In the genomic region with DNA sequence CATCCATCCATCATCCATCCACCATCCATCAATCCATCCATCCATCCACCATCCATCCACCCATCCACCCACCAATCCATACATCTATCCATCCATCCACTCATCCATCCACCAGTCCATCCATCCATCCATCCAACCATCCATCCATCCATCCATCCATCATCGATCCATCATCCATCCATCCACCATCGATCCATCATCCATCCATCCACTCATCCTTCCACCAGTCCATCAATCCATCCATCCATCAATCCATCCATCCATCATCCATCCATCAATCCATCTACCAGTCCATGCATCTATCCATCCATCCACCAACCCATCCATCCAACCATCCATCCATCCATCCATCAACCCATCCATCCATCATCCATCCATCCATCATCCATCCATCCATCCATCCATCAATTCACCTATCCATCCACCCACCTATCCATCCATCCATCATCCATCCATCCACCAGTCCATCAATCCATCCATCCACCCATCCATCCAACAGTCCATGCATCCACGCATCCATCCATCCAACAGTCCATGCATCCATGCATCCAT, we compare ENCODE assay signal across 3 cellular contexts.
TF ChIP-seq lines count a peak whose summit lies in the region.

No MANE protein-coding gene starts in this region.

TF ChIP-seq in HEK293, 187 proteins besides CTCF, POLR2A, EP300 and RAD21 (continues in another document):
- TF ChIP-seq BCL11B (tag by site-specific recombination; IDR thresholded peaks at IDR 0.05; ENCODE audit: low read depth) (peak; percentile 13; the same call in 1 of the 2 replicates), ZNF785 (tag by site-specific recombination; IDR thresholded peaks at IDR 0.05) (no peak), ZNF366 (tag by site-specific recombination; conservative IDR thresholded peaks at IDR 0.05) (peak; percentile 90), SP2 (tag by site-specific recombination; IDR thresholded peaks at IDR 0.05) (0 out of 2 replicates have a peak, but pooled peaks have one; percentile 7), ZNF274 (IDR thresholded peaks at IDR 0.05; ENCODE audit: low read length) (no peak), ZNF274 (tag by site-specific recombination; IDR thresholded peaks at IDR 0.05; ENCODE audit: borderline replicate concordance) (0 out of 2 replicates have a peak, but pooled peaks have one; percentile 16), ZNF548 (tag by site-specific recombination; IDR thresholded peaks at IDR 0.05) (0 out of 2 replicates have a peak, but pooled peaks have one; percentile 9), ZNF211 (tag by site-specific recombination; IDR thresholded peaks at IDR 0.05; ENCODE audit: low read depth) (0 out of 2 replicates have a peak, but pooled peaks have one; percentile 22), ZBTB17 (tag by site-specific recombination; IDR thresholded peaks at IDR 0.05) (peak; percentile 100), ZNF175 (tag by site-specific recombination; IDR thresholded peaks at IDR 0.05) (no peak)
- TF ChIP-seq, protein P1, sequence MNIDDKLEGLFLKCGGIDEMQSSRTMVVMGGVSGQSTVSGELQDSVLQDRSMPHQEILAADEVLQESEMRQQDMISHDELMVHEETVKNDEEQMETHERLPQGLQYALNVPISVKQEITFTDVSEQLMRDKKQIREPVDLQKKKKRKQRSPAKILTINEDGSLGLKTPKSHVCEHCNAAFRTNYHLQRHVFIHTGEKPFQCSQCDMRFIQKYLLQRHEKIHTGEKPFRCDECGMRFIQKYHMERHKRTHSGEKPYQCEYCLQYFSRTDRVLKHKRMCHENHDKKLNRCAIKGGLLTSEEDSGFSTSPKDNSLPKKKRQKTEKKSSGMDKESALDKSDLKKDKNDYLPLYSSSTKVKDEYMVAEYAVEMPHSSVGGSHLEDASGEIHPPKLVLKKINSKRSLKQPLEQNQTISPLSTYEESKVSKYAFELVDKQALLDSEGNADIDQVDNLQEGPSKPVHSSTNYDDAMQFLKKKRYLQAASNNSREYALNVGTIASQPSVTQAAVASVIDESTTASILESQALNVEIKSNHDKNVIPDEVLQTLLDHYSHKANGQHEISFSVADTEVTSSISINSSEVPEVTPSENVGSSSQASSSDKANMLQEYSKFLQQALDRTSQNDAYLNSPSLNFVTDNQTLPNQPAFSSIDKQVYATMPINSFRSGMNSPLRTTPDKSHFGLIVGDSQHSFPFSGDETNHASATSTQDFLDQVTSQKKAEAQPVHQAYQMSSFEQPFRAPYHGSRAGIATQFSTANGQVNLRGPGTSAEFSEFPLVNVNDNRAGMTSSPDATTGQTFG (tag by site-specific recombination; IDR thresholded peaks at IDR 0.05; ENCODE audit: borderline replicate concordance), result no peak
- TF ChIP-seq, protein P2, sequence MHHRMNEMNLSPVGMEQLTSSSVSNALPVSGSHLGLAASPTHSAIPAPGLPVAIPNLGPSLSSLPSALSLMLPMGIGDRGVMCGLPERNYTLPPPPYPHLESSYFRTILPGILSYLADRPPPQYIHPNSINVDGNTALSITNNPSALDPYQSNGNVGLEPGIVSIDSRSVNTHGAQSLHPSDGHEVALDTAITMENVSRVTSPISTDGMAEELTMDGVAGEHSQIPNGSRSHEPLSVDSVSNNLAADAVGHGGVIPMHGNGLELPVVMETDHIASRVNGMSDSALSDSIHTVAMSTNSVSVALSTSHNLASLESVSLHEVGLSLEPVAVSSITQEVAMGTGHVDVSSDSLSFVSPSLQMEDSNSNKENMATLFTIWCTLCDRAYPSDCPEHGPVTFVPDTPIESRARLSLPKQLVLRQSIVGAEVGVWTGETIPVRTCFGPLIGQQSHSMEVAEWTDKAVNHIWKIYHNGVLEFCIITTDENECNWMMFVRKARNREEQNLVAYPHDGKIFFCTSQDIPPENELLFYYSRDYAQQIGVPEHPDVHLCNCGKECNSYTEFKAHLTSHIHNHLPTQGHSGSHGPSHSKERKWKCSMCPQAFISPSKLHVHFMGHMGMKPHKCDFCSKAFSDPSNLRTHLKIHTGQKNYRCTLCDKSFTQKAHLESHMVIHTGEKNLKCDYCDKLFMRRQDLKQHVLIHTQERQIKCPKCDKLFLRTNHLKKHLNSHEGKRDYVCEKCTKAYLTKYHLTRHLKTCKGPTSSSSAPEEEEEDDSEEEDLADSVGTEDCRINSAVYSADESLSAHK (tag by site-specific recombination; IDR thresholded peaks at IDR 0.05), result no peak

TF ChIP-seq in K562, 482 proteins besides CTCF, POLR2A, EP300 and RAD21:
- TF ChIP-seq SMARCB1 (IDR thresholded peaks at IDR 0.05; ENCODE audit: insufficient read length, low read depth) (no peak), IFI16 (CRISPR knock-in tag; IDR thresholded peaks at IDR 0.05) (no peak), POLR2B (IDR thresholded peaks at IDR 0.05; ENCODE audit: low read depth, partially characterized antibody) (no peak), ZNF644 (tag; IDR thresholded peaks at IDR 0.05; ENCODE audit: low read depth) (no peak), ARHGAP35 (IDR thresholded peaks at IDR 0.05; ENCODE audit: partially characterized antibody) (peak; percentile 42)
- TF ChIP-seq, protein P3, sequence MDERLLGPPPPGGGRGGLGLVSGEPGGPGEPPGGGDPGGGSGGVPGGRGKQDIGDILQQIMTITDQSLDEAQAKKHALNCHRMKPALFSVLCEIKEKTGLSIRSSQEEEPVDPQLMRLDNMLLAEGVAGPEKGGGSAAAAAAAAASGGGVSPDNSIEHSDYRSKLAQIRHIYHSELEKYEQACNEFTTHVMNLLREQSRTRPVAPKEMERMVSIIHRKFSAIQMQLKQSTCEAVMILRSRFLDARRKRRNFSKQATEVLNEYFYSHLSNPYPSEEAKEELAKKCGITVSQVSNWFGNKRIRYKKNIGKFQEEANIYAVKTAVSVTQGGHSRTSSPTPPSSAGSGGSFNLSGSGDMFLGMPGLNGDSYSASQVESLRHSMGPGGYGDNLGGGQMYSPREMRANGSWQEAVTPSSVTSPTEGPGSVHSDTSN (CRISPR knock-in tag; IDR thresholded peaks at IDR 0.05; ENCODE audit: low read depth), result no peak
- TF ChIP-seq, protein P3 (tag; conservative IDR thresholded peaks at IDR 0.05; ENCODE audit: low read depth), result peak; percentile 59
- TF ChIP-seq, protein P4, sequence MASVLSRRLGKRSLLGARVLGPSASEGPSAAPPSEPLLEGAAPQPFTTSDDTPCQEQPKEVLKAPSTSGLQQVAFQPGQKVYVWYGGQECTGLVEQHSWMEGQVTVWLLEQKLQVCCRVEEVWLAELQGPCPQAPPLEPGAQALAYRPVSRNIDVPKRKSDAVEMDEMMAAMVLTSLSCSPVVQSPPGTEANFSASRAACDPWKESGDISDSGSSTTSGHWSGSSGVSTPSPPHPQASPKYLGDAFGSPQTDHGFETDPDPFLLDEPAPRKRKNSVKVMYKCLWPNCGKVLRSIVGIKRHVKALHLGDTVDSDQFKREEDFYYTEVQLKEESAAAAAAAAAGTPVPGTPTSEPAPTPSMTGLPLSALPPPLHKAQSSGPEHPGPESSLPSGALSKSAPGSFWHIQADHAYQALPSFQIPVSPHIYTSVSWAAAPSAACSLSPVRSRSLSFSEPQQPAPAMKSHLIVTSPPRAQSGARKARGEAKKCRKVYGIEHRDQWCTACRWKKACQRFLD (CRISPR knock-in tag; IDR thresholded peaks at IDR 0.05), result no peak
- TF ChIP-seq, protein P5, sequence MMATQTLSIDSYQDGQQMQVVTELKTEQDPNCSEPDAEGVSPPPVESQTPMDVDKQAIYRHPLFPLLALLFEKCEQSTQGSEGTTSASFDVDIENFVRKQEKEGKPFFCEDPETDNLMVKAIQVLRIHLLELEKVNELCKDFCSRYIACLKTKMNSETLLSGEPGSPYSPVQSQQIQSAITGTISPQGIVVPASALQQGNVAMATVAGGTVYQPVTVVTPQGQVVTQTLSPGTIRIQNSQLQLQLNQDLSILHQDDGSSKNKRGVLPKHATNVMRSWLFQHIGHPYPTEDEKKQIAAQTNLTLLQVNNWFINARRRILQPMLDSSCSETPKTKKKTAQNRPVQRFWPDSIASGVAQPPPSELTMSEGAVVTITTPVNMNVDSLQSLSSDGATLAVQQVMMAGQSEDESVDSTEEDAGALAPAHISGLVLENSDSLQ (IDR thresholded peaks at IDR 0.05), result peak; percentile 54; the same call in 1 of the 2 replicates
TF ChIP-seq in K562: peak in this region for 3.

TF ChIP-seq in H1, 55 proteins besides CTCF, POLR2A, EP300 and RAD21:
- TF ChIP-seq CBX5 (IDR thresholded peaks at IDR 0.05; ENCODE audit: low read depth, low read length), result no peak
- TF ChIP-seq SP1 (IDR thresholded peaks at IDR 0.05; ENCODE audit: low read depth, low read length), result no peak
- no peak for TF ChIP-seq POLR2AphosphoS5 (IDR thresholded peaks at IDR 0.05; ENCODE audit: low read depth, low read length)
- no peak for TF ChIP-seq SIX5 (IDR thresholded peaks at IDR 0.05; ENCODE audit: low read depth, low read length)
- TF ChIP-seq, protein P6, sequence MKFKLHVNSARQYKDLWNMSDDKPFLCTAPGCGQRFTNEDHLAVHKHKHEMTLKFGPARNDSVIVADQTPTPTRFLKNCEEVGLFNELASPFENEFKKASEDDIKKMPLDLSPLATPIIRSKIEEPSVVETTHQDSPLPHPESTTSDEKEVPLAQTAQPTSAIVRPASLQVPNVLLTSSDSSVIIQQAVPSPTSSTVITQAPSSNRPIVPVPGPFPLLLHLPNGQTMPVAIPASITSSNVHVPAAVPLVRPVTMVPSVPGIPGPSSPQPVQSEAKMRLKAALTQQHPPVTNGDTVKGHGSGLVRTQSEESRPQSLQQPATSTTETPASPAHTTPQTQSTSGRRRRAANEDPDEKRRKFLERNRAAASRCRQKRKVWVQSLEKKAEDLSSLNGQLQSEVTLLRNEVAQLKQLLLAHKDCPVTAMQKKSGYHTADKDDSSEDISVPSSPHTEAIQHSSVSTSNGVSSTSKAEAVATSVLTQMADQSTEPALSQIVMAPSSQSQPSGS (IDR thresholded peaks at IDR 0.05; ENCODE audit: low read length), result no peak
- no peak for TF ChIP-seq GABPA (IDR thresholded peaks at IDR 0.05; ENCODE audit: borderline replicate concordance, insufficient read depth, low read length)
- TF ChIP-seq TAF1 (IDR thresholded peaks at IDR 0.05; ENCODE audit: low read depth, low read length), result no peak
- TF ChIP-seq BACH1 (IDR thresholded peaks at IDR 0.05; ENCODE audit: low read length), result no peak
- TF ChIP-seq CHD2 (IDR thresholded peaks at IDR 0.05; ENCODE audit: low read length), result no peak
- no peak for TF ChIP-seq YY1 (IDR thresholded peaks at IDR 0.05; ENCODE audit: low read depth, low read length)
- TF ChIP-seq, protein P7, sequence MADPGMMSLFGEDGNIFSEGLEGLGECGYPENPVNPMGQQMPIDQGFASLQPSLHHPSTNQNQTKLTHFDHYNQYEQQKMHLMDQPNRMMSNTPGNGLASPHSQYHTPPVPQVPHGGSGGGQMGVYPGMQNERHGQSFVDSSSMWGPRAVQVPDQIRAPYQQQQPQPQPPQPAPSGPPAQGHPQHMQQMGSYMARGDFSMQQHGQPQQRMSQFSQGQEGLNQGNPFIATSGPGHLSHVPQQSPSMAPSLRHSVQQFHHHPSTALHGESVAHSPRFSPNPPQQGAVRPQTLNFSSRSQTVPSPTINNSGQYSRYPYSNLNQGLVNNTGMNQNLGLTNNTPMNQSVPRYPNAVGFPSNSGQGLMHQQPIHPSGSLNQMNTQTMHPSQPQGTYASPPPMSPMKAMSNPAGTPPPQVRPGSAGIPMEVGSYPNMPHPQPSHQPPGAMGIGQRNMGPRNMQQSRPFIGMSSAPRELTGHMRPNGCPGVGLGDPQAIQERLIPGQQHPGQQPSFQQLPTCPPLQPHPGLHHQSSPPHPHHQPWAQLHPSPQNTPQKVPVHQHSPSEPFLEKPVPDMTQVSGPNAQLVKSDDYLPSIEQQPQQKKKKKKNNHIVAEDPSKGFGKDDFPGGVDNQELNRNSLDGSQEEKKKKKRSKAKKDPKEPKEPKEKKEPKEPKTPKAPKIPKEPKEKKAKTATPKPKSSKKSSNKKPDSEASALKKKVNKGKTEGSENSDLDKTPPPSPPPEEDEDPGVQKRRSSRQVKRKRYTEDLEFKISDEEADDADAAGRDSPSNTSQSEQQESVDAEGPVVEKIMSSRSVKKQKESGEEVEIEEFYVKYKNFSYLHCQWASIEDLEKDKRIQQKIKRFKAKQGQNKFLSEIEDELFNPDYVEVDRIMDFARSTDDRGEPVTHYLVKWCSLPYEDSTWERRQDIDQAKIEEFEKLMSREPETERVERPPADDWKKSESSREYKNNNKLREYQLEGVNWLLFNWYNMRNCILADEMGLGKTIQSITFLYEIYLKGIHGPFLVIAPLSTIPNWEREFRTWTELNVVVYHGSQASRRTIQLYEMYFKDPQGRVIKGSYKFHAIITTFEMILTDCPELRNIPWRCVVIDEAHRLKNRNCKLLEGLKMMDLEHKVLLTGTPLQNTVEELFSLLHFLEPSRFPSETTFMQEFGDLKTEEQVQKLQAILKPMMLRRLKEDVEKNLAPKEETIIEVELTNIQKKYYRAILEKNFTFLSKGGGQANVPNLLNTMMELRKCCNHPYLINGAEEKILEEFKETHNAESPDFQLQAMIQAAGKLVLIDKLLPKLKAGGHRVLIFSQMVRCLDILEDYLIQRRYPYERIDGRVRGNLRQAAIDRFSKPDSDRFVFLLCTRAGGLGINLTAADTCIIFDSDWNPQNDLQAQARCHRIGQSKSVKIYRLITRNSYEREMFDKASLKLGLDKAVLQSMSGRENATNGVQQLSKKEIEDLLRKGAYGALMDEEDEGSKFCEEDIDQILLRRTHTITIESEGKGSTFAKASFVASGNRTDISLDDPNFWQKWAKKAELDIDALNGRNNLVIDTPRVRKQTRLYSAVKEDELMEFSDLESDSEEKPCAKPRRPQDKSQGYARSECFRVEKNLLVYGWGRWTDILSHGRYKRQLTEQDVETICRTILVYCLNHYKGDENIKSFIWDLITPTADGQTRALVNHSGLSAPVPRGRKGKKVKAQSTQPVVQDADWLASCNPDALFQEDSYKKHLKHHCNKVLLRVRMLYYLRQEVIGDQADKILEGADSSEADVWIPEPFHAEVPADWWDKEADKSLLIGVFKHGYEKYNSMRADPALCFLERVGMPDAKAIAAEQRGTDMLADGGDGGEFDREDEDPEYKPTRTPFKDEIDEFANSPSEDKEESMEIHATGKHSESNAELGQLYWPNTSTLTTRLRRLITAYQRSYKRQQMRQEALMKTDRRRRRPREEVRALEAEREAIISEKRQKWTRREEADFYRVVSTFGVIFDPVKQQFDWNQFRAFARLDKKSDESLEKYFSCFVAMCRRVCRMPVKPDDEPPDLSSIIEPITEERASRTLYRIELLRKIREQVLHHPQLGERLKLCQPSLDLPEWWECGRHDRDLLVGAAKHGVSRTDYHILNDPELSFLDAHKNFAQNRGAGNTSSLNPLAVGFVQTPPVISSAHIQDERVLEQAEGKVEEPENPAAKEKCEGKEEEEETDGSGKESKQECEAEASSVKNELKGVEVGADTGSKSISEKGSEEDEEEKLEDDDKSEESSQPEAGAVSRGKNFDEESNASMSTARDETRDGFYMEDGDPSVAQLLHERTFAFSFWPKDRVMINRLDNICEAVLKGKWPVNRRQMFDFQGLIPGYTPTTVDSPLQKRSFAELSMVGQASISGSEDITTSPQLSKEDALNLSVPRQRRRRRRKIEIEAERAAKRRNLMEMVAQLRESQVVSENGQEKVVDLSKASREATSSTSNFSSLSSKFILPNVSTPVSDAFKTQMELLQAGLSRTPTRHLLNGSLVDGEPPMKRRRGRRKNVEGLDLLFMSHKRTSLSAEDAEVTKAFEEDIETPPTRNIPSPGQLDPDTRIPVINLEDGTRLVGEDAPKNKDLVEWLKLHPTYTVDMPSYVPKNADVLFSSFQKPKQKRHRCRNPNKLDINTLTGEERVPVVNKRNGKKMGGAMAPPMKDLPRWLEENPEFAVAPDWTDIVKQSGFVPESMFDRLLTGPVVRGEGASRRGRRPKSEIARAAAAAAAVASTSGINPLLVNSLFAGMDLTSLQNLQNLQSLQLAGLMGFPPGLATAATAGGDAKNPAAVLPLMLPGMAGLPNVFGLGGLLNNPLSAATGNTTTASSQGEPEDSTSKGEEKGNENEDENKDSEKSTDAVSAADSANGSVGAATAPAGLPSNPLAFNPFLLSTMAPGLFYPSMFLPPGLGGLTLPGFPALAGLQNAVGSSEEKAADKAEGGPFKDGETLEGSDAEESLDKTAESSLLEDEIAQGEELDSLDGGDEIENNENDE (IDR thresholded peaks at IDR 0.05; ENCODE audit: insufficient replicate concordance, low read length), result no peak
TF ChIP-seq in H1: peak in this region for 0.
